ENCODE assay signal across 1 cellular context in genomic region chr9:105694848-105695581, GRCh38.
TF ChIP-seq lines count a peak whose summit lies in the region.

No MANE protein-coding gene starts in this region.

TF ChIP-seq in K562, 482 proteins besides CTCF, POLR2A, EP300 and RAD21 (continued from another document and continues in another):
- TF ChIP-seq HDGF (IDR thresholded peaks at IDR 0.05) (no peak), LCOR (CRISPR knock-in tag; IDR thresholded peaks at IDR 0.05) (peak; percentile 60; the same call in 1 of the 2 replicates), CBFA2T2 (conservative IDR thresholded peaks at IDR 0.05) (no peak), POLR2AphosphoS5 (IDR thresholded peaks at IDR 0.05; ENCODE audit: control insufficient read depth, insufficient read depth, low read depth, low read length) (0 out of 2 replicates have a peak, but pooled peaks have one; percentile 21), ATF7 (IDR thresholded peaks at IDR 0.05) (peak; percentile 22; the same call in 1 of the 2 replicates), BRCA1 (IDR thresholded peaks at IDR 0.05) (no peak), BRCA1 (CRISPR knock-in tag; IDR thresholded peaks at IDR 0.05) (no peak), ZNF668 (CRISPR knock-in tag; IDR thresholded peaks at IDR 0.05) (no peak), SMARCC2 (IDR thresholded peaks at IDR 0.05; ENCODE audit: low read depth) (no peak), IRF9 (tag; IDR thresholded peaks at IDR 0.05) (no peak), ZNF143 (CRISPR knock-in tag; IDR thresholded peaks at IDR 0.05) (0 out of 2 replicates have a peak, but pooled peaks have one; percentile 23), ZFP1 (CRISPR knock-in tag; IDR thresholded peaks at IDR 0.05) (no peak), E2F5 (CRISPR knock-in tag; IDR thresholded peaks at IDR 0.05) (peak; percentile 33; the same call in 1 of the 2 replicates), ZNF561 (CRISPR knock-in tag; conservative IDR thresholded peaks at IDR 0.05) (no peak), FOSL1 (tag; conservative IDR thresholded peaks at IDR 0.05) (0 out of 2 replicates have a peak, but pooled peaks have one; percentile 40), ZNF436 (CRISPR knock-in tag; IDR thresholded peaks at IDR 0.05) (no peak), KDM1A (IDR thresholded peaks at IDR 0.05) (peak; percentile 75 to 84), CEBPG (CRISPR knock-in tag; IDR thresholded peaks at IDR 0.05) (0 out of 2 replicates have a peak, but pooled peaks have one; percentile 47), CEBPG (tag; conservative IDR thresholded peaks at IDR 0.05 in 1 of 2, IDR thresholded peaks at IDR 0.05 in 1 of 2) (peak in 1 of 2 experiments; percentile 47; a peak in 1 of 4 replicates), MTA1 (IDR thresholded peaks at IDR 0.05; ENCODE audit: borderline replicate concordance) (no peak), MAX (CRISPR knock-in tag; IDR thresholded peaks at IDR 0.05) (peak; percentile 79), ZBTB7A (IDR thresholded peaks at IDR 0.05; ENCODE audit: borderline replicate concordance, control insufficient read depth, low read depth, low read length) (no peak), ZNF316 (IDR thresholded peaks at IDR 0.05) (0 out of 2 replicates have a peak, but pooled peaks have one; percentile 3), SIX5 (IDR thresholded peaks at IDR 0.05; ENCODE audit: borderline replicate concordance in 1 of 2, insufficient read depth in 1 of 2, low read depth in 1 of 2, low read length in 2 of 2) (no peak), STAT6 (CRISPR knock-in tag; IDR thresholded peaks at IDR 0.05) (0 out of 2 replicates have a peak, but pooled peaks have one; percentile 66), CREB3L1 (IDR thresholded peaks at IDR 0.05; ENCODE audit: borderline replicate concordance, low read depth) (no peak), RNF2 (IDR thresholded peaks at IDR 0.05) (peak; percentile 25; the same call in 1 of the 2 replicates), RB1 (IDR thresholded peaks at IDR 0.05; ENCODE audit: low read depth) (peak; percentile 25; the same call in 1 of the 2 replicates), MGA (IDR thresholded peaks at IDR 0.05) (peak; percentile 91), NFE2 (IDR thresholded peaks at IDR 0.05; ENCODE audit: low read depth) (no peak), SP1 (CRISPR knock-in tag; IDR thresholded peaks at IDR 0.05) (peak; percentile 52), GABPB2 (CRISPR knock-in tag; conservative IDR thresholded peaks at IDR 0.05) (0 out of 2 replicates have a peak, but pooled peaks have one; percentile 34), NFIC (IDR thresholded peaks at IDR 0.05) (peak; percentile 72; the same call in 1 of the 2 replicates), KAT8 (IDR thresholded peaks at IDR 0.05; ENCODE audit: low read depth) (no peak), SPI1 (IDR thresholded peaks at IDR 0.05; ENCODE audit: borderline replicate concordance, low read depth, low read length) (peak; percentile 67; the same call in 1 of the 2 replicates), ZMIZ1 (IDR thresholded peaks at IDR 0.05; ENCODE audit: low read depth in 2 of 2, low read length in 2 of 2) (no peak), SRF (CRISPR knock-in tag; IDR thresholded peaks at IDR 0.05) (no peak), PKNOX1 (IDR thresholded peaks at IDR 0.05) (no peak), BMI1 (IDR thresholded peaks at IDR 0.05; ENCODE audit: low read length) (no peak), POLR2B (IDR thresholded peaks at IDR 0.05; ENCODE audit: low read depth, partially characterized antibody) (peak; percentile 4)
